ENCODE assay signal across 31 cellular contexts in genomic region chr2:124261456-124261855, GRCh38.
"Had no signal": no experiment of that assay in that cellular context is flagged by ENCODE, and none has a peak within 500 bp of the region (broad histone marks: within the 10 kb centered on the region; RNA-seq: fewer than 3 reads in every experiment).

No MANE protein-coding gene starts in this region.

- H3K4me2 ChIP-seq: hepatocyte had no signal

- H3K27ac ChIP-seq: ascending aorta, breast epithelium, cardiac muscle cell, coronary artery, esophagus muscularis mucosa, foreskin keratinocyte, gastrocnemius medialis, heart right ventricle, hepatocyte had no signal

- H2AFZ ChIP-seq: hepatocyte had no signal

- H3K4me1 ChIP-seq: ascending aorta, breast epithelium, esophagus muscularis mucosa, foreskin keratinocyte, gastrocnemius medialis, heart right ventricle had no signal

- H3K36me3 ChIP-seq: ascending aorta, breast epithelium, cardiac muscle cell, esophagus muscularis mucosa, gastrocnemius medialis, heart right ventricle had no signal

- ATAC-seq: activated CD4-positive, alpha-beta T cell treated with anti-CD3 and anti-CD28 coated beads for 36 hours; activated naive CD4-positive, alpha-beta T cell treated with anti-CD3 and anti-CD28 coated beads, Interleukin-2, amount 50 U/mL, for 72 hours; activated T-cell treated with anti-CD3 and anti-CD28 coated beads, Interleukin-2, amount 50 U/mL, for 72 hours; effector memory CD8-positive, alpha-beta T cell; foreskin keratinocyte; gastrocnemius medialis; heart right ventricle had no signal

- H3K4me3 ChIP-seq: ascending aorta, breast epithelium, cardiac muscle cell, coronary artery, esophagus muscularis mucosa, gastrocnemius medialis, heart right ventricle, hepatocyte had no signal

- H3K9me3 ChIP-seq: ascending aorta, breast epithelium, esophagus muscularis mucosa, gastrocnemius medialis had no signal

- H3K79me2 ChIP-seq: hepatocyte had no signal

- H3K27me3 ChIP-seq: ascending aorta, breast epithelium, cardiac muscle cell, esophagus muscularis mucosa, foreskin keratinocyte, gastrocnemius medialis, heart right ventricle, hepatocyte had no signal

- DNase-seq: activated CD4-positive, alpha-beta memory T cell treated with anti-CD3 and anti-CD28 coated beads, Interleukin-2, amount 10 ng/mL, durations not matched to agents 7 days and 5 days; activated CD4-positive, alpha-beta T cell treated with anti-CD3 and anti-CD28 coated beads for 36 hours; activated CD4-positive, alpha-beta T cell treated with anti-CD3 and anti-CD28 coated beads, Interleukin-2, amount 10 ng/mL, durations not matched to agents 7 days and 5 days; activated CD4-positive, alpha-beta T cell treated with anti-CD3 and anti-CD28 coated beads, Interleukin-2, amount 50 U/mL, for 4 hours; activated CD4-positive, CD25-positive, alpha-beta regulatory T cell; activated CD4-positive, CD25-positive, alpha-beta regulatory T cell treated with anti-CD3 and anti-CD28 coated beads, Interleukin-2, amount 50 U/mL, for 72 hours; activated CD8-positive, alpha-beta memory T cell treated with anti-CD3 and anti-CD28 coated beads, Interleukin-2, amount 50 U/mL, for 48 hours; activated gamma-delta T cell; activated naive CD4-positive, alpha-beta T cell; activated naive CD4-positive, alpha-beta T cell treated with anti-CD3 and anti-CD28 coated beads, Interleukin-2, amount 10 ng/mL, durations not matched to agents 7 days and 5 days; activated naive CD8-positive, alpha-beta T cell treated with anti-CD3 and anti-CD28 coated beads, Interleukin-2, amount 10 ng/mL, durations not matched to agents 7 days and 5 days; activated T-cell treated with anti-CD3 and anti-CD28 coated beads for 4 hours; activated T-cell treated with anti-CD3 and anti-CD28 coated beads, Interleukin-2, amount 50 U/mL, for 24 hours; activated T-cell treated with anti-CD3 and anti-CD28 coated beads, Interleukin-2, amount 50 U/mL, for 72 hours; central memory CD4-positive, alpha-beta T cell; dermis blood vessel endothelial cell; effector CD4-positive, alpha-beta T cell; effector memory CD8-positive, alpha-beta T cell; erythroblast; foreskin keratinocyte; gastrocnemius medialis; glutamatergic neuron; heart right ventricle; T-helper 2 cell had no signal
